20 cellular contexts compared by ENCODE assay signal in genomic region chr13:20024706-20025105, GRCh38.
"Had no signal": no experiment of that assay in that cellular context is flagged by ENCODE, and none has a peak within 500 bp of the region (broad histone marks: within the 10 kb centered on the region; RNA-seq: fewer than 3 reads in every experiment).

No MANE protein-coding gene starts in this region.

- H3K27me3 ChIP-seq: brain microvascular endothelial cell, esophagus muscularis mucosa, transverse colon had no signal

- H3K27me3 Mint-ChIP-seq: activated naive CD8-positive, alpha-beta T cell treated with anti-CD3 and anti-CD28 coated beads for 36 hours; central memory CD8-positive, alpha-beta T cell; natural killer cell treated with Interleukin-12 subunit alpha and Interleukin-12 subunit beta and Interleukin-15 and Interleukin-18, amount 100 ng/mL, for 72 hours had no signal

- H3K27ac ChIP-seq: brain microvascular endothelial cell, coronary artery, esophagus muscularis mucosa, skin epidermis, transverse colon had no signal

- ATAC-seq: activated CD4-positive, CD25-positive, alpha-beta regulatory T cell treated with anti-CD3 and anti-CD28 coated beads, Interleukin-2, amount 50 U/mL, for 24 hours; natural killer cell treated with Interleukin-12 subunit alpha and Interleukin-12 subunit beta and Interleukin-15 and Interleukin-18, amount 100 ng/mL, for 72 hours; stimulated activated naive CD8-positive, alpha-beta T cell treated with anti-CD3 and anti-CD28 coated beads, Interleukin-15, Interleukin-2, amounts not matched to agents 100 U/mL and 50 U/mL, for 24 hours had no signal

- H3K9me3 ChIP-seq: esophagus muscularis mucosa, transverse colon had no signal

- H3K4me3 ChIP-seq: coronary artery, esophagus muscularis mucosa, skin epidermis, transverse colon had no signal

- DNase-seq: activated CD4-positive, alpha-beta T cell treated with anti-CD3 and anti-CD28 coated beads, Interleukin-2, amount 50 U/mL, for 1 hour; activated CD8-positive, alpha-beta memory T cell treated with anti-CD3 and anti-CD28 coated beads for 24 hours; activated gamma-delta T cell treated with Interleukin-2 at 50 U/mL for 16 hours; activated naive CD8-positive, alpha-beta T cell treated with anti-CD3 and anti-CD28 coated beads for 36 hours; amygdala; brain microvascular endothelial cell; effector CD4-positive, alpha-beta T cell; hypothalamus; kidney glomerular epithelial cell; mesendoderm; posterior cingulate gyrus; stimulated activated CD4-positive, alpha-beta T cell treated with anti-CD3 and anti-CD28 coated beads, Interleukin-4, amount 100 ng/mL, for 24 hours; stimulated activated naive CD8-positive, alpha-beta T cell treated with anti-CD3 and anti-CD28 coated beads, Interleukin-15, Interleukin-2, amounts not matched to agents 100 U/mL and 50 U/mL, for 24 hours; transverse colon had no signal

- H3K4me1 ChIP-seq: transverse colon had no signal

- H3K27ac Mint-ChIP-seq: activated naive CD8-positive, alpha-beta T cell treated with anti-CD3 and anti-CD28 coated beads for 36 hours; natural killer cell treated with Interleukin-12 subunit alpha and Interleukin-12 subunit beta and Interleukin-15 and Interleukin-18, amount 100 ng/mL, for 72 hours had no signal

- H3K4me3 Mint-ChIP-seq: activated naive CD8-positive, alpha-beta T cell treated with anti-CD3 and anti-CD28 coated beads for 36 hours; central memory CD8-positive, alpha-beta T cell; natural killer cell treated with Interleukin-12 subunit alpha and Interleukin-12 subunit beta and Interleukin-15 and Interleukin-18, amount 100 ng/mL, for 72 hours had no signal

- H3K9me3 Mint-ChIP-seq: activated naive CD8-positive, alpha-beta T cell treated with anti-CD3 and anti-CD28 coated beads for 36 hours; central memory CD8-positive, alpha-beta T cell; natural killer cell treated with Interleukin-12 subunit alpha and Interleukin-12 subunit beta and Interleukin-15 and Interleukin-18, amount 100 ng/mL, for 72 hours had no signal
